Comparison of ENCODE assay signal across 1 cellular context in genomic region chr9:98315551-98316060, GRCh38.
TF ChIP-seq lines count a peak whose summit lies in the region.

No MANE protein-coding gene starts in this region.

TF ChIP-seq in WTC11, 78 proteins besides CTCF, POLR2A, EP300 and RAD21 (continued from another document):
- no peak for TF ChIP-seq AFF4 (CRISPR knock-in tag; IDR thresholded peaks at IDR 0.05; ENCODE audit: borderline replicate concordance)
- no peak for TF ChIP-seq FOXP1 (CRISPR knock-in tag; IDR thresholded peaks at IDR 0.05; ENCODE audit: borderline replicate concordance)
- TF ChIP-seq SP1 (CRISPR knock-in tag; conservative IDR thresholded peaks at IDR 0.05), result no peak
- TF ChIP-seq PREB (CRISPR knock-in tag; IDR thresholded peaks at IDR 0.05; ENCODE audit: borderline replicate concordance), result no peak
